ENCODE assay signal across 1 cellular context in the genomic region with DNA sequence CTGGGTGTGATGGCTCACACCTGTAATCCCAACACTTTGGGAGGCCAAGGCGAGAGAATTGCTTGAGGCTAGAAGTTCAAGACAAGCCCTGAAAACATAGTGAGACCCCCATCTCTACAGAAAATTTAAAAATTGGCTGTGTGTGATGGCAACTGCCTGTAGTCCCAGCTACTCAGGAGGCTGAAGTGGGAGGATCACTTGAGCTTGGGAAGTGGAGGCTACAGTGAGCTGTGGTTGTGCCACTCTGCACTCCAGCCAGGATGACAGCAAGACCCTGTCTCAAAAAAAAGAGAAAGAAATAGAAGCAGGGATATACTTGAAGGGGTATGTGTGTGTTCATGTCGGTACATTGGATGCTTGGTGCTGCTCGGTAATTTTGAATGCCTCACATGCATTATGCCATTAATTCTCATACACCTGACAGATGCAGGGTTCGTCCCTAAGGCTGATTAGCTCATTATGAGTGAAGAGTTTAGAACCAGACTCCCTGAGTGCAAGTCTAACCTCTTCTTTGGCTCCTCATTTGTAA.
A peak's percentile ranks its signal among the peaks of the same experiment; 100 is the strongest.
TF ChIP-seq lines count a peak whose summit lies in the region.

No MANE protein-coding gene starts in this region.

TF ChIP-seq in K562, 482 proteins besides CTCF, POLR2A, EP300 and RAD21:
- TF ChIP-seq, protein P1, sequence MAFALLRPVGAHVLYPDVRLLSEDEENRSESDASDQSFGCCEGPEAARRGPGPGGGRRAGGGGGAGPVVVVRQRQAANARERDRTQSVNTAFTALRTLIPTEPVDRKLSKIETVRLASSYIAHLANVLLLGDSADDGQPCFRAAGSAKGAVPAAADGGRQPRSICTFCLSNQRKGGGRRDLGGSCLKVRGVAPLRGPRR (CRISPR knock-in tag; IDR thresholded peaks at IDR 0.05), result no peak
- peak in 1 of 2 experiments; percentile 36; a peak in 1 of 4 replicates for TF ChIP-seq CSDE1 (IDR thresholded peaks at IDR 0.05)
- no peak for TF ChIP-seq PTTG1 (tag; IDR thresholded peaks at IDR 0.05; ENCODE audit: low read depth)
- no peak for TF ChIP-seq BRF1 (IDR thresholded peaks at IDR 0.05; ENCODE audit: borderline replicate concordance, extremely low read depth, insufficient read length)
- TF ChIP-seq SMARCA5 (IDR thresholded peaks at IDR 0.05), result no peak
- no peak for TF ChIP-seq BRCA1 (IDR thresholded peaks at IDR 0.05)
- peak; percentile 56; the same call in 1 of the 2 replicates for TF ChIP-seq BRCA1 (CRISPR knock-in tag; IDR thresholded peaks at IDR 0.05)
- TF ChIP-seq PPARD (CRISPR knock-in tag; IDR thresholded peaks at IDR 0.05), result no peak
- TF ChIP-seq, protein P2, sequence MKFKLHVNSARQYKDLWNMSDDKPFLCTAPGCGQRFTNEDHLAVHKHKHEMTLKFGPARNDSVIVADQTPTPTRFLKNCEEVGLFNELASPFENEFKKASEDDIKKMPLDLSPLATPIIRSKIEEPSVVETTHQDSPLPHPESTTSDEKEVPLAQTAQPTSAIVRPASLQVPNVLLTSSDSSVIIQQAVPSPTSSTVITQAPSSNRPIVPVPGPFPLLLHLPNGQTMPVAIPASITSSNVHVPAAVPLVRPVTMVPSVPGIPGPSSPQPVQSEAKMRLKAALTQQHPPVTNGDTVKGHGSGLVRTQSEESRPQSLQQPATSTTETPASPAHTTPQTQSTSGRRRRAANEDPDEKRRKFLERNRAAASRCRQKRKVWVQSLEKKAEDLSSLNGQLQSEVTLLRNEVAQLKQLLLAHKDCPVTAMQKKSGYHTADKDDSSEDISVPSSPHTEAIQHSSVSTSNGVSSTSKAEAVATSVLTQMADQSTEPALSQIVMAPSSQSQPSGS (CRISPR knock-in tag; IDR thresholded peaks at IDR 0.05), result 0 out of 2 replicates have a peak, but pooled peaks have one; percentile 45
- TF ChIP-seq CBX3 (IDR thresholded peaks at IDR 0.05; ENCODE audit: borderline replicate concordance in 1 of 2, low read length in 2 of 2), result no peak
- peak; percentile 78; the same call in 1 of the 2 replicates for TF ChIP-seq ZNF124 (CRISPR knock-in tag; IDR thresholded peaks at IDR 0.05)
- no peak for TF ChIP-seq MYBL2 (IDR thresholded peaks at IDR 0.05; ENCODE audit: low read depth)
- TF ChIP-seq MYBL2 (CRISPR knock-in tag; IDR thresholded peaks at IDR 0.05; ENCODE audit: borderline replicate concordance), result peak; percentile 61; the same call in 1 of the 2 replicates
- 0 out of 2 replicates have a peak, but pooled peaks have one; percentile 26 for TF ChIP-seq IRF2 (CRISPR knock-in tag; IDR thresholded peaks at IDR 0.05)
- peak; percentile 38; the same call in 1 of the 2 replicates for TF ChIP-seq ZC3H4 (CRISPR knock-in tag; IDR thresholded peaks at IDR 0.05; ENCODE audit: borderline replicate concordance)
- peak; percentile 45; the same call in 1 of the 2 replicates for TF ChIP-seq ETV5 (CRISPR knock-in tag; IDR thresholded peaks at IDR 0.05; ENCODE audit: low read depth)
- TF ChIP-seq NFE2L1 (tag; IDR thresholded peaks at IDR 0.05; ENCODE audit: borderline replicate concordance, low read depth), result 0 out of 2 replicates have a peak, but pooled peaks have one; percentile 5
- 0 out of 2 replicates have a peak, but pooled peaks have one; percentile 28 for TF ChIP-seq STAG1 (CRISPR knock-in tag; IDR thresholded peaks at IDR 0.05; ENCODE audit: borderline replicate concordance)
- TF ChIP-seq BDP1 (IDR thresholded peaks at IDR 0.05; ENCODE audit: insufficient read depth, insufficient read length), result no peak
- TF ChIP-seq, protein P3, sequence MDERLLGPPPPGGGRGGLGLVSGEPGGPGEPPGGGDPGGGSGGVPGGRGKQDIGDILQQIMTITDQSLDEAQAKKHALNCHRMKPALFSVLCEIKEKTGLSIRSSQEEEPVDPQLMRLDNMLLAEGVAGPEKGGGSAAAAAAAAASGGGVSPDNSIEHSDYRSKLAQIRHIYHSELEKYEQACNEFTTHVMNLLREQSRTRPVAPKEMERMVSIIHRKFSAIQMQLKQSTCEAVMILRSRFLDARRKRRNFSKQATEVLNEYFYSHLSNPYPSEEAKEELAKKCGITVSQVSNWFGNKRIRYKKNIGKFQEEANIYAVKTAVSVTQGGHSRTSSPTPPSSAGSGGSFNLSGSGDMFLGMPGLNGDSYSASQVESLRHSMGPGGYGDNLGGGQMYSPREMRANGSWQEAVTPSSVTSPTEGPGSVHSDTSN (CRISPR knock-in tag; IDR thresholded peaks at IDR 0.05; ENCODE audit: low read depth), result no peak
- TF ChIP-seq, protein P3 (tag; conservative IDR thresholded peaks at IDR 0.05; ENCODE audit: low read depth), result 0 out of 2 replicates have a peak, but pooled peaks have one; percentile 10
- peak in 1 of 2 experiments; percentile 48; a peak in 1 of 4 replicates for TF ChIP-seq SRF (CRISPR knock-in tag; IDR thresholded peaks at IDR 0.05)
- TF ChIP-seq SIRT6 (IDR thresholded peaks at IDR 0.05; ENCODE audit: low read depth, low read length), result no peak
- 0 out of 2 replicates have a peak, but pooled peaks have one; percentile 28 for TF ChIP-seq ZBTB1 (CRISPR knock-in tag; IDR thresholded peaks at IDR 0.05; ENCODE audit: borderline replicate concordance, low read depth)
- TF ChIP-seq SNRNP70 (optimal IDR thresholded peaks at IDR 0.05; ENCODE audit: low read depth, low read length), result peak; percentile 28
- no peak for TF ChIP-seq RBM25 (IDR thresholded peaks at IDR 0.05; ENCODE audit: low read depth, low read length, severe bottlenecking)
- peak; percentile 10; the same call in 1 of the 2 replicates for TF ChIP-seq ELF4 (CRISPR knock-in tag; IDR thresholded peaks at IDR 0.05)
- 0 out of 2 replicates have a peak, but pooled peaks have one; percentile 29 for TF ChIP-seq ZZZ3 (IDR thresholded peaks at IDR 0.05)
- TF ChIP-seq PHB (CRISPR knock-in tag; IDR thresholded peaks at IDR 0.05), result 0 out of 2 replicates have a peak, but pooled peaks have one; percentile 51
- no peak for TF ChIP-seq ZFP30 (CRISPR knock-in tag; IDR thresholded peaks at IDR 0.05; ENCODE audit: borderline replicate concordance)
- 0 out of 2 replicates have a peak, but pooled peaks have one; percentile 64 for TF ChIP-seq ZNF408 (CRISPR knock-in tag; IDR thresholded peaks at IDR 0.05; ENCODE audit: low read depth)
- TF ChIP-seq, protein P4, sequence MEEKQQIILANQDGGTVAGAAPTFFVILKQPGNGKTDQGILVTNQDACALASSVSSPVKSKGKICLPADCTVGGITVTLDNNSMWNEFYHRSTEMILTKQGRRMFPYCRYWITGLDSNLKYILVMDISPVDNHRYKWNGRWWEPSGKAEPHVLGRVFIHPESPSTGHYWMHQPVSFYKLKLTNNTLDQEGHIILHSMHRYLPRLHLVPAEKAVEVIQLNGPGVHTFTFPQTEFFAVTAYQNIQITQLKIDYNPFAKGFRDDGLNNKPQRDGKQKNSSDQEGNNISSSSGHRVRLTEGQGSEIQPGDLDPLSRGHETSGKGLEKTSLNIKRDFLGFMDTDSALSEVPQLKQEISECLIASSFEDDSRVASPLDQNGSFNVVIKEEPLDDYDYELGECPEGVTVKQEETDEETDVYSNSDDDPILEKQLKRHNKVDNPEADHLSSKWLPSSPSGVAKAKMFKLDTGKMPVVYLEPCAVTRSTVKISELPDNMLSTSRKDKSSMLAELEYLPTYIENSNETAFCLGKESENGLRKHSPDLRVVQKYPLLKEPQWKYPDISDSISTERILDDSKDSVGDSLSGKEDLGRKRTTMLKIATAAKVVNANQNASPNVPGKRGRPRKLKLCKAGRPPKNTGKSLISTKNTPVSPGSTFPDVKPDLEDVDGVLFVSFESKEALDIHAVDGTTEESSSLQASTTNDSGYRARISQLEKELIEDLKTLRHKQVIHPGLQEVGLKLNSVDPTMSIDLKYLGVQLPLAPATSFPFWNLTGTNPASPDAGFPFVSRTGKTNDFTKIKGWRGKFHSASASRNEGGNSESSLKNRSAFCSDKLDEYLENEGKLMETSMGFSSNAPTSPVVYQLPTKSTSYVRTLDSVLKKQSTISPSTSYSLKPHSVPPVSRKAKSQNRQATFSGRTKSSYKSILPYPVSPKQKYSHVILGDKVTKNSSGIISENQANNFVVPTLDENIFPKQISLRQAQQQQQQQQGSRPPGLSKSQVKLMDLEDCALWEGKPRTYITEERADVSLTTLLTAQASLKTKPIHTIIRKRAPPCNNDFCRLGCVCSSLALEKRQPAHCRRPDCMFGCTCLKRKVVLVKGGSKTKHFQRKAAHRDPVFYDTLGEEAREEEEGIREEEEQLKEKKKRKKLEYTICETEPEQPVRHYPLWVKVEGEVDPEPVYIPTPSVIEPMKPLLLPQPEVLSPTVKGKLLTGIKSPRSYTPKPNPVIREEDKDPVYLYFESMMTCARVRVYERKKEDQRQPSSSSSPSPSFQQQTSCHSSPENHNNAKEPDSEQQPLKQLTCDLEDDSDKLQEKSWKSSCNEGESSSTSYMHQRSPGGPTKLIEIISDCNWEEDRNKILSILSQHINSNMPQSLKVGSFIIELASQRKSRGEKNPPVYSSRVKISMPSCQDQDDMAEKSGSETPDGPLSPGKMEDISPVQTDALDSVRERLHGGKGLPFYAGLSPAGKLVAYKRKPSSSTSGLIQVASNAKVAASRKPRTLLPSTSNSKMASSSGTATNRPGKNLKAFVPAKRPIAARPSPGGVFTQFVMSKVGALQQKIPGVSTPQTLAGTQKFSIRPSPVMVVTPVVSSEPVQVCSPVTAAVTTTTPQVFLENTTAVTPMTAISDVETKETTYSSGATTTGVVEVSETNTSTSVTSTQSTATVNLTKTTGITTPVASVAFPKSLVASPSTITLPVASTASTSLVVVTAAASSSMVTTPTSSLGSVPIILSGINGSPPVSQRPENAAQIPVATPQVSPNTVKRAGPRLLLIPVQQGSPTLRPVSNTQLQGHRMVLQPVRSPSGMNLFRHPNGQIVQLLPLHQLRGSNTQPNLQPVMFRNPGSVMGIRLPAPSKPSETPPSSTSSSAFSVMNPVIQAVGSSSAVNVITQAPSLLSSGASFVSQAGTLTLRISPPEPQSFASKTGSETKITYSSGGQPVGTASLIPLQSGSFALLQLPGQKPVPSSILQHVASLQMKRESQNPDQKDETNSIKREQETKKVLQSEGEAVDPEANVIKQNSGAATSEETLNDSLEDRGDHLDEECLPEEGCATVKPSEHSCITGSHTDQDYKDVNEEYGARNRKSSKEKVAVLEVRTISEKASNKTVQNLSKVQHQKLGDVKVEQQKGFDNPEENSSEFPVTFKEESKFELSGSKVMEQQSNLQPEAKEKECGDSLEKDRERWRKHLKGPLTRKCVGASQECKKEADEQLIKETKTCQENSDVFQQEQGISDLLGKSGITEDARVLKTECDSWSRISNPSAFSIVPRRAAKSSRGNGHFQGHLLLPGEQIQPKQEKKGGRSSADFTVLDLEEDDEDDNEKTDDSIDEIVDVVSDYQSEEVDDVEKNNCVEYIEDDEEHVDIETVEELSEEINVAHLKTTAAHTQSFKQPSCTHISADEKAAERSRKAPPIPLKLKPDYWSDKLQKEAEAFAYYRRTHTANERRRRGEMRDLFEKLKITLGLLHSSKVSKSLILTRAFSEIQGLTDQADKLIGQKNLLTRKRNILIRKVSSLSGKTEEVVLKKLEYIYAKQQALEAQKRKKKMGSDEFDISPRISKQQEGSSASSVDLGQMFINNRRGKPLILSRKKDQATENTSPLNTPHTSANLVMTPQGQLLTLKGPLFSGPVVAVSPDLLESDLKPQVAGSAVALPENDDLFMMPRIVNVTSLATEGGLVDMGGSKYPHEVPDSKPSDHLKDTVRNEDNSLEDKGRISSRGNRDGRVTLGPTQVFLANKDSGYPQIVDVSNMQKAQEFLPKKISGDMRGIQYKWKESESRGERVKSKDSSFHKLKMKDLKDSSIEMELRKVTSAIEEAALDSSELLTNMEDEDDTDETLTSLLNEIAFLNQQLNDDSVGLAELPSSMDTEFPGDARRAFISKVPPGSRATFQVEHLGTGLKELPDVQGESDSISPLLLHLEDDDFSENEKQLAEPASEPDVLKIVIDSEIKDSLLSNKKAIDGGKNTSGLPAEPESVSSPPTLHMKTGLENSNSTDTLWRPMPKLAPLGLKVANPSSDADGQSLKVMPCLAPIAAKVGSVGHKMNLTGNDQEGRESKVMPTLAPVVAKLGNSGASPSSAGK (IDR thresholded peaks at IDR 0.05), result no peak
- TF ChIP-seq ZNF282 (CRISPR knock-in tag; IDR thresholded peaks at IDR 0.05), result 0 out of 2 replicates have a peak, but pooled peaks have one; percentile 45
- TF ChIP-seq, protein P5, sequence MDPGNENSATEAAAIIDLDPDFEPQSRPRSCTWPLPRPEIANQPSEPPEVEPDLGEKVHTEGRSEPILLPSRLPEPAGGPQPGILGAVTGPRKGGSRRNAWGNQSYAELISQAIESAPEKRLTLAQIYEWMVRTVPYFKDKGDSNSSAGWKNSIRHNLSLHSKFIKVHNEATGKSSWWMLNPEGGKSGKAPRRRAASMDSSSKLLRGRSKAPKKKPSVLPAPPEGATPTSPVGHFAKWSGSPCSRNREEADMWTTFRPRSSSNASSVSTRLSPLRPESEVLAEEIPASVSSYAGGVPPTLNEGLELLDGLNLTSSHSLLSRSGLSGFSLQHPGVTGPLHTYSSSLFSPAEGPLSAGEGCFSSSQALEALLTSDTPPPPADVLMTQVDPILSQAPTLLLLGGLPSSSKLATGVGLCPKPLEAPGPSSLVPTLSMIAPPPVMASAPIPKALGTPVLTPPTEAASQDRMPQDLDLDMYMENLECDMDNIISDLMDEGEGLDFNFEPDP (CRISPR knock-in tag; IDR thresholded peaks at IDR 0.05), result no peak
- 0 out of 2 replicates have a peak, but pooled peaks have one; percentile 15 for TF ChIP-seq SREBF1 (IDR thresholded peaks at IDR 0.05; ENCODE audit: borderline replicate concordance, low read depth, low read length)
- no peak for TF ChIP-seq FOXM1 (IDR thresholded peaks at IDR 0.05; ENCODE audit: low read depth)
- TF ChIP-seq FOXM1 (CRISPR knock-in tag; IDR thresholded peaks at IDR 0.05; ENCODE audit: low read depth), result no peak
- TF ChIP-seq, protein P6, sequence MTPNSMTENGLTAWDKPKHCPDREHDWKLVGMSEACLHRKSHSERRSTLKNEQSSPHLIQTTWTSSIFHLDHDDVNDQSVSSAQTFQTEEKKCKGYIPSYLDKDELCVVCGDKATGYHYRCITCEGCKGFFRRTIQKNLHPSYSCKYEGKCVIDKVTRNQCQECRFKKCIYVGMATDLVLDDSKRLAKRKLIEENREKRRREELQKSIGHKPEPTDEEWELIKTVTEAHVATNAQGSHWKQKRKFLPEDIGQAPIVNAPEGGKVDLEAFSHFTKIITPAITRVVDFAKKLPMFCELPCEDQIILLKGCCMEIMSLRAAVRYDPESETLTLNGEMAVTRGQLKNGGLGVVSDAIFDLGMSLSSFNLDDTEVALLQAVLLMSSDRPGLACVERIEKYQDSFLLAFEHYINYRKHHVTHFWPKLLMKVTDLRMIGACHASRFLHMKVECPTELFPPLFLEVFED (CRISPR knock-in tag; conservative IDR thresholded peaks at IDR 0.05), result 0 out of 2 replicates have a peak, but pooled peaks have one; percentile 5
- no peak for TF ChIP-seq TCF3 (CRISPR knock-in tag; IDR thresholded peaks at IDR 0.05)
- no peak for TF ChIP-seq EWSR1 (IDR thresholded peaks at IDR 0.05; ENCODE audit: borderline replicate concordance, low read depth, partially characterized antibody)
